Comparison of ENCODE assay signal across 10 cellular contexts in the genomic region with DNA sequence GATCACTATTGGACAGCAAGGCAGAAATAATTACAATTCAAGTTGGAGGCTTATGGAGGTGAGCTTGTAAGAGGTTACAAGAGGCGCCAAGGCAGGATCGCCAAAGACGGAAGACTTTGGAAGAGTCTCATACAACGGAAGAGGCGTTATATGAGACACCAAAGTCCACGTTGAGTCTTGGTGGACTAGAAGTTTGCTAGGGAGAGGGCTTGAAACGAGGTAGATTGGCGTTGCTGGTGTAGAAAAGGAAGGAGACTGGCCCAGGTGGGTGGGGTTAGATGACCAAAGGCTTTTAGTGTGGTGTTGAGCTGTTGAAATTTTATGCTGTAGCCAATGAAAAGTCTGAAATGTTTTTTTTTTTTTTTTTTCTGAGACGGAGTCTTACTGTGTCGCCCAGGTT. TPM values are rescaled to one million over a fixed set of nuclear protein-coding genes. Genes with fewer than 3 reads are reported as not detected.
DNase-seq lines count a peak whose midpoint lies in the region; FAIRE-seq and TF ChIP-seq lines count a peak whose summit lies in the region.
"Had no signal": no experiment of that assay in that cellular context is flagged by ENCODE, and none has a peak within 500 bp of the region (broad histone marks: within the 10 kb centered on the region; RNA-seq: fewer than 3 reads in every experiment).

No MANE protein-coding gene starts in this region.

- H3K4me3 ChIP-seq in WERI-Rb-1 (ENCODE audit: low read depth, low read length) (peak overlapping the region; percentile 78), iPS-18a (ENCODE audit: low read length) (peak overlapping the region; percentile 92), stomach (peak overlapping the region in 2 of 4 donors; percentile 95 to 97)

- H3K27me3 ChIP-seq in WERI-Rb-1 (ENCODE audit: insufficient read depth, low read depth, severe bottlenecking), result no peaks in the 10 kb centered on the region
- H3K27me3 ChIP-seq in iPS-18a (ENCODE audit: control insufficient read depth, insufficient read depth, low read length), result no peaks in the 10 kb centered on the region
- no peaks in the 10 kb centered on the region for H3K27me3 ChIP-seq in stomach

- FAIRE-seq in H54 (lab: Jason Lieb, UNC), result no peak
- FAIRE-seq: colon had no signal

- intact Hi-C loops in activated CD4-positive, alpha-beta T cell treated with anti-CD3 and anti-CD28 coated beads, Interleukin-2, amount 10 ng/mL, durations not matched to agents 24 days and 14 days (cut with micrococcal nuclease), result loop anchor here (5.0 kb wide), 1 partner anchor 487 kb away; a partner anchor contains a TSS
- intact Hi-C loops in stomach (cut with DNase I; ENCODE audit: low total_unique reads), result no loop called here

- TF ChIP-seq POLR2A in stomach (IDR thresholded peaks at IDR 0.05), result no peak
- no peak for TF ChIP-seq POLR2A in H54 (IDR thresholded peaks at IDR 0.05; ENCODE audit: low read depth, low read length)

- H3K27ac ChIP-seq in WERI-Rb-1 (peak overlapping the region; percentile 96), iPS-18a (ENCODE audit: low read length) (no peak overlapping the region), stomach (no peak overlapping the region)

- TF ChIP-seq EP300 in stomach (IDR thresholded peaks at IDR 0.05), result no peak

- WGBS in stomach, 5 donors, result 73 to 88% (median 79%) methylated on average over 10 of the region's 10 CpGs

- peaks cover 38% of the 10 kb centered on the region for H3K36me3 Mint-ChIP-seq in activated CD4-positive, alpha-beta T cell treated with anti-CD3 and anti-CD28 coated beads, Interleukin-2, amount 10 ng/mL, durations not matched to agents 24 days and 14 days (ENCODE audit: low read depth)

- H3K4me1 ChIP-seq in iPS-18a (ENCODE audit: control insufficient read depth, low read depth, low read length) (peaks cover 22% of the 10 kb centered on the region), stomach (peaks cover 8 to 26% (median 22%) of the 10 kb centered on the region in 4 donors)

- peak overlapping the region; percentile 97 for H3K4me3 Mint-ChIP-seq in activated CD4-positive, alpha-beta T cell treated with anti-CD3 and anti-CD28 coated beads, Interleukin-2, amount 10 ng/mL, durations not matched to agents 24 days and 14 days

- peaks cover 3% of the 10 kb centered on the region for H3K9me3 Mint-ChIP-seq in activated CD4-positive, alpha-beta T cell treated with anti-CD3 and anti-CD28 coated beads, Interleukin-2, amount 10 ng/mL, durations not matched to agents 24 days and 14 days

- peaks cover 51% of the 10 kb centered on the region for H3K36me3 ChIP-seq in WERI-Rb-1
- H3K36me3 ChIP-seq in iPS-18a (ENCODE audit: control insufficient read depth, low read depth, low read length), result peaks cover 5% of the 10 kb centered on the region
- peaks cover 0 to 7% (median 2%) of the 10 kb centered on the region in 4 donors for H3K36me3 ChIP-seq in stomach

- H3K27me3 Mint-ChIP-seq in activated CD4-positive, alpha-beta T cell treated with anti-CD3 and anti-CD28 coated beads, Interleukin-2, amount 10 ng/mL, durations not matched to agents 24 days and 14 days, result no peaks in the 10 kb centered on the region

- H3K9ac ChIP-seq in iPS-18a (ENCODE audit: low read length), result peak overlapping the region; percentile 84

- H3K4me1 Mint-ChIP-seq in activated CD4-positive, alpha-beta T cell treated with anti-CD3 and anti-CD28 coated beads, Interleukin-2, amount 10 ng/mL, durations not matched to agents 24 days and 14 days, result peaks cover 31% of the 10 kb centered on the region

- H3K9me3 ChIP-seq in WERI-Rb-1 (ENCODE audit: severe bottlenecking), result no peaks in the 10 kb centered on the region
- H3K9me3 ChIP-seq in iPS-18a (ENCODE audit: control insufficient read depth, low read depth, low read length), result no peaks in the 10 kb centered on the region
- H3K9me3 ChIP-seq in stomach, result no peaks in the 10 kb centered on the region

- peak overlapping the region; percentile 96 for H3K27ac Mint-ChIP-seq in activated CD4-positive, alpha-beta T cell treated with anti-CD3 and anti-CD28 coated beads, Interleukin-2, amount 10 ng/mL, durations not matched to agents 24 days and 14 days

- no peak for DNase-seq in activated CD4-positive, alpha-beta T cell treated with anti-CD3 and anti-CD28 coated beads, Interleukin-2, amount 10 ng/mL, durations not matched to agents 24 days and 14 days
- DNase-seq in activated CD4-positive, alpha-beta T cell treated with anti-CD3 and anti-CD28 coated beads, Interleukin-2, amount 50 U/mL, for 1 hour, result no peak
- DNase-seq in WERI-Rb-1 (no peak), stomach (peak; percentile 17), NCI-H1694 treated with DMSO at 0.1 percent for 48 hours (lab: John Stamatoyannopoulos, UW) (no peak), DMS114 treated with DMSO at 0.1 percent for 48 hours (lab: John Stamatoyannopoulos, UW; ENCODE audit: unreplicated experiment) (no peak), H54 (ENCODE audit: insufficient read length, low spot score) (no peak)
- DNase-seq: C1 segment of cervical spinal cord had no signal

- TF ChIP-seq CTCF in WERI-Rb-1 (IDR thresholded peaks at IDR 0.05; ENCODE audit: low read depth, low read length), result no peak
- TF ChIP-seq CTCF in stomach (IDR thresholded peaks at IDR 0.05), result no peak

RNA-seq across cellular contexts. Expression of a gene that starts 1.4 kb away (rescaled TPM):
- 79.7 and 79.8 TPM in 2 replicates for total RNA-seq in activated CD4-positive, alpha-beta T cell treated with anti-CD3 and anti-CD28 coated beads, Interleukin-2, amount 10 ng/mL, durations not matched to agents 24 days and 14 days
- 10 to 100 TPM in 3 of 5 donors, 1 to 10 TPM in 2; 3.1 to 31.5 (median 13.8) TPM for total RNA-seq in stomach
- 1 to 10 TPM; 5.7 to 8.1 (median 6.2) TPM for polyA plus RNA-seq in stomach

RNA-seq across cellular contexts. Expression of a gene that starts 35.2 kb away (rescaled TPM):
- total RNA-seq in activated CD4-positive, alpha-beta T cell treated with anti-CD3 and anti-CD28 coated beads, Interleukin-2, amount 10 ng/mL, durations not matched to agents 24 days and 14 days, result not detected in 2 replicates
- total RNA-seq in stomach, result 100 to 1,000 TPM in 3 of 5 donors, 10 to 100 TPM in 2; 19.3 to 509 (median 119) TPM
- 10 to 100 TPM; 24.6 to 82.9 (median 73.9) TPM for polyA plus RNA-seq in stomach

Comparison
In these comparisons a context has a peak if more than half of its experiments do, and no peak if none do; other contexts are left out.
1. RNA of a gene that starts 35.2 kb away (total RNA-seq): 19.3 to 509 TPM in stomach; not detected in activated CD4-positive, alpha-beta T cell treated with anti-CD3 and anti-CD28 coated beads, Interleukin-2, amount 10 ng/mL, durations not matched to agents 24 days and 14 days; every median in the first group is over 10 times any median in the second.